ENCODE assay signal across 21 cellular contexts in genomic region chr9:93612052-93612795, GRCh38. TPM values are rescaled to one million over a fixed set of nuclear protein-coding genes. Genes with fewer than 3 reads are reported as not detected.
DNase-seq lines count a peak whose midpoint lies in the region; ATAC-seq and TF ChIP-seq lines count a peak whose summit lies in the region.
"Had no signal": no experiment of that assay in that cellular context is flagged by ENCODE, and none has a peak within 500 bp of the region (broad histone marks: within the 10 kb centered on the region; RNA-seq: fewer than 3 reads in every experiment).

No MANE protein-coding gene starts in this region.

- no peak overlapping the region for H2AFZ ChIP-seq in osteoblast (ENCODE audit: low read length)
- H2AFZ ChIP-seq: parathyroid adenoma had no signal

- H3K9me3 Mint-ChIP-seq in activated CD4-positive, alpha-beta T cell treated with anti-CD3 and anti-CD28 coated beads for 36 hours (ENCODE audit: low read depth) = peaks cover 20% of the 10 kb centered on the region
- H3K9me3 Mint-ChIP-seq in CD4-positive, alpha-beta memory T cell = peaks cover 0 to 35% (median 18%) of the 10 kb centered on the region in 8 donors
- H3K9me3 Mint-ChIP-seq in activated T-helper 17 cell treated with anti-CD3 and anti-CD28 coated beads, Interleukin-2, amount 50 U/mL, for 72 hours = peaks cover 13% of the 10 kb centered on the region

- no peak overlapping the region for H3K4me2 ChIP-seq in osteoblast (ENCODE audit: insufficient read depth, low read length)

- no peaks in the 10 kb centered on the region for H3K27me3 Mint-ChIP-seq in activated CD4-positive, alpha-beta T cell treated with anti-CD3 and anti-CD28 coated beads for 36 hours
- no peaks in the 10 kb centered on the region for H3K27me3 Mint-ChIP-seq in CD4-positive, alpha-beta memory T cell
- H3K27me3 Mint-ChIP-seq in activated T-helper 17 cell treated with anti-CD3 and anti-CD28 coated beads, Interleukin-2, amount 50 U/mL, for 72 hours = no peaks in the 10 kb centered on the region
- H3K27me3 Mint-ChIP-seq: dendritic cell treated with granulocyte-macrophage colony-stimulating factor and Interleukin-4, amounts not matched to agents 40 ng/mL and 50 ng/mL, for 4 days had no signal

- DNase-seq in activated CD4-positive, alpha-beta T cell treated with anti-CD3 and anti-CD28 coated beads for 36 hours = peak; percentile 38
- no peak for DNase-seq in activated CD4-positive, alpha-beta T cell treated with anti-CD3 and anti-CD28 coated beads, Interleukin-2, amount 50 U/mL, for 1 hour
- DNase-seq in CD4-positive, alpha-beta memory T cell = no peak
- DNase-seq in myocyte (ENCODE audit: low read depth) (peak; percentile 9), NCI-H1930 (lab: John Stamatoyannopoulos, UW) (no peak), osteoblast (ENCODE audit: insufficient read length, low spot score, missing footprints) (no peak)
- DNase-seq: activated CD4-positive, alpha-beta T cell treated with anti-CD3 and anti-CD28 coated beads for 4 hours; anterior cingulate cortex; Karpas-422; kidney; NCI-H526; right cardiac atrium; stimulated activated CD4-positive, alpha-beta T cell treated with anti-CD3 and anti-CD28 coated beads, Interleukin-4, amount 100 ng/mL, for 24 hours; transverse colon had no signal

- H3K27ac Mint-ChIP-seq in activated CD4-positive, alpha-beta T cell treated with anti-CD3 and anti-CD28 coated beads for 36 hours = peak overlapping the region; percentile 47
- peak overlapping the region in 2 of 7 donors; percentile 32 to 70 for H3K27ac Mint-ChIP-seq in CD4-positive, alpha-beta memory T cell
- peak overlapping the region; percentile 63 for H3K27ac Mint-ChIP-seq in activated T-helper 17 cell treated with anti-CD3 and anti-CD28 coated beads, Interleukin-2, amount 50 U/mL, for 72 hours
- H3K27ac Mint-ChIP-seq: dendritic cell treated with granulocyte-macrophage colony-stimulating factor and Interleukin-4, amounts not matched to agents 40 ng/mL and 50 ng/mL, for 4 days had no signal

- POLR2A ChIA-PET in activated CD4-positive, alpha-beta T cell treated with anti-CD3 and anti-CD28 coated beads for 36 hours (lab: Charles Lee) = no interaction called here
- POLR2A ChIA-PET in CD4-positive, alpha-beta memory T cell (lab: Charles Lee; ENCODE audit: partially characterized antibody) = interaction anchor here (0.6 to 1.1 kb wide), 2 partner anchors 46 to 1287 kb away, joined by 3 read pairs; partner anchors contain the start of gene NOL8

- peaks cover 50% of the 10 kb centered on the region for H4K20me1 ChIP-seq in osteoblast (ENCODE audit: insufficient read depth, low read length)

- CTCF ChIA-PET in activated CD4-positive, alpha-beta T cell treated with anti-CD3 and anti-CD28 coated beads for 36 hours (lab: Charles Lee) = no interaction called here
- CTCF ChIA-PET in CD4-positive, alpha-beta memory T cell (lab: Charles Lee; ENCODE audit: partially characterized antibody) = no interaction called here

- H3K36me3 Mint-ChIP-seq in activated CD4-positive, alpha-beta T cell treated with anti-CD3 and anti-CD28 coated beads for 36 hours (ENCODE audit: low read depth) = peaks cover 16% of the 10 kb centered on the region
- peaks cover 20 to 32% of the 10 kb centered on the region in 2 donors for H3K36me3 Mint-ChIP-seq in CD4-positive, alpha-beta memory T cell
- peaks cover 8% of the 10 kb centered on the region for H3K36me3 Mint-ChIP-seq in activated T-helper 17 cell treated with anti-CD3 and anti-CD28 coated beads, Interleukin-2, amount 50 U/mL, for 72 hours (ENCODE audit: low read depth)

- intact Hi-C loops in activated CD4-positive, alpha-beta T cell treated with anti-CD3 and anti-CD28 coated beads for 36 hours (cut with DNase I, micrococcal nuclease) = no loop called here
- intact Hi-C loops in CD4-positive, alpha-beta memory T cell (cut with micrococcal nuclease) = no loop called here

- no peak for TF ChIP-seq CTCF in osteoblast (IDR thresholded peaks at IDR 0.05; ENCODE audit: extremely low read depth, low read depth, low read length)

- no peak overlapping the region for H3K27ac ChIP-seq in CD4-positive, alpha-beta memory T cell (ENCODE audit: low read depth, low read length)
- no peak overlapping the region for H3K27ac ChIP-seq in osteoblast (ENCODE audit: low read depth, low read length)
- H3K27ac ChIP-seq: 22Rv1, parathyroid adenoma, SJSA1, transverse colon had no signal

- no peaks in the 10 kb centered on the region for H3K9me3 ChIP-seq in CD4-positive, alpha-beta memory T cell (ENCODE audit: control insufficient read depth in 1 of 2, low read length in 2 of 2)
- H3K9me3 ChIP-seq in osteoblast (ENCODE audit: low read depth, low read length) = no peaks in the 10 kb centered on the region
- H3K9me3 ChIP-seq: SJSA1 had no signal

- no peak overlapping the region for H3K4me3 ChIP-seq in CD4-positive, alpha-beta memory T cell (ENCODE audit: low read length in 2 of 2)
- no peak overlapping the region for H3K4me3 ChIP-seq in osteoblast (ENCODE audit: insufficient read depth, low read length)
- H3K4me3 ChIP-seq: lung, SJSA1, transverse colon had no signal

- H3K4me1 ChIP-seq in CD4-positive, alpha-beta memory T cell (ENCODE audit: insufficient read depth, low read length) = peaks cover 16% of the 10 kb centered on the region
- no peaks in the 10 kb centered on the region for H3K4me1 ChIP-seq in osteoblast (ENCODE audit: insufficient read depth, low read length)
- H3K4me1 ChIP-seq: parathyroid adenoma had no signal

- no peaks in the 10 kb centered on the region for H3K27me3 ChIP-seq in CD4-positive, alpha-beta memory T cell (ENCODE audit: insufficient read depth, low read length)
- H3K27me3 ChIP-seq in osteoblast (ENCODE audit: insufficient read depth, low read length) = no peaks in the 10 kb centered on the region
- H3K27me3 ChIP-seq: SJSA1, transverse colon had no signal

- no peaks in the 10 kb centered on the region for H3K36me3 ChIP-seq in CD4-positive, alpha-beta memory T cell (ENCODE audit: insufficient read depth, low read length)
- H3K36me3 ChIP-seq in osteoblast (ENCODE audit: insufficient read depth, low read length) = no peaks in the 10 kb centered on the region
- H3K36me3 ChIP-seq: SJSA1, transverse colon had no signal

- peak; percentile 79 for ATAC-seq in activated CD4-positive, alpha-beta T cell treated with anti-CD3 and anti-CD28 coated beads for 36 hours
- ATAC-seq in activated T-helper 17 cell treated with anti-CD3 and anti-CD28 coated beads, Interleukin-2, amount 50 U/mL, for 72 hours (replicated peaks) = peak; percentile 73
- ATAC-seq in HG02623 (IDR thresholded peaks at IDR 0.05; ENCODE audit: unreplicated experiment) = no peak
- ATAC-seq: right cardiac atrium had no signal

- H3K79me2 ChIP-seq in osteoblast (ENCODE audit: insufficient read depth, low read length) = peaks cover 76% of the 10 kb centered on the region

- no peak overlapping the region for H3K4me3 Mint-ChIP-seq in activated CD4-positive, alpha-beta T cell treated with anti-CD3 and anti-CD28 coated beads for 36 hours
- H3K4me3 Mint-ChIP-seq in CD4-positive, alpha-beta memory T cell = peak overlapping the region in 5 of 8 donors; percentile 4 to 48 (median 18)
- peak overlapping the region; percentile 15 for H3K4me3 Mint-ChIP-seq in activated T-helper 17 cell treated with anti-CD3 and anti-CD28 coated beads, Interleukin-2, amount 50 U/mL, for 72 hours
- H3K4me3 Mint-ChIP-seq: dendritic cell treated with granulocyte-macrophage colony-stimulating factor and Interleukin-4, amounts not matched to agents 40 ng/mL and 50 ng/mL, for 4 days had no signal

- H3K4me1 Mint-ChIP-seq in activated CD4-positive, alpha-beta T cell treated with anti-CD3 and anti-CD28 coated beads for 36 hours = peaks cover 21% of the 10 kb centered on the region
- H3K4me1 Mint-ChIP-seq in CD4-positive, alpha-beta memory T cell = peaks cover 14 to 21% (median 16%) of the 10 kb centered on the region in 4 donors
- H3K4me1 Mint-ChIP-seq in activated T-helper 17 cell treated with anti-CD3 and anti-CD28 coated beads, Interleukin-2, amount 50 U/mL, for 72 hours = peaks cover 16% of the 10 kb centered on the region

RNA-seq across cellular contexts. Expression of gene PHF2, which starts 35.8 kb away (rescaled TPM):
- 10 to 100 TPM; 16.0 to 16.5 TPM for total RNA-seq in activated CD4-positive, alpha-beta T cell treated with anti-CD3 and anti-CD28 coated beads for 36 hours
- 10 to 100 TPM; 39.2 to 41.2 TPM for total RNA-seq in CD4-positive, alpha-beta memory T cell
- 1 to 10 TPM in 1 of 2 donors, under 1 TPM in 1; 0.48 to 2.8 TPM for polyA plus RNA-seq in CD4-positive, alpha-beta memory T cell
- total RNA-seq in activated T-helper 17 cell treated with anti-CD3 and anti-CD28 coated beads, Interleukin-2, amount 50 U/mL, for 72 hours = 10 to 100 TPM; 11.9 to 15.1 TPM
- total RNA-seq in myocyte (15.9 and 17.6 TPM in 2 replicates), osteoblast (14.8 and 15.0 TPM in 2 replicates)
- polyA plus RNA-seq in myocyte (2012) = 13.2 TPM

Comparison
In these comparisons a context has a peak if more than half of its experiments do, and no peak if none do; other contexts are left out.
1. DNase-seq: peak in activated CD4-positive, alpha-beta T cell treated with anti-CD3 and anti-CD28 coated beads for 36 hours (single experiment) and myocyte (single experiment); none in activated CD4-positive, alpha-beta T cell treated with anti-CD3 and anti-CD28 coated beads, Interleukin-2, amount 50 U/mL, for 1 hour (single experiment), CD4-positive, alpha-beta memory T cell (0 of 5), NCI-H1930 (0 of 2) and osteoblast (single experiment).